Comparison of ENCODE assay signal across 11 cellular contexts in genomic region chr16:84548508-84548907, GRCh38. TPM values are rescaled to one million over a fixed set of nuclear protein-coding genes. Genes with fewer than 3 reads are reported as not detected.
A peak's percentile ranks its signal among the peaks of the same experiment; 100 is the strongest.
DNase-seq lines count a peak whose midpoint lies in the region; ATAC-seq and TF ChIP-seq lines count a peak whose summit lies in the region.
"Had no signal": no experiment of that assay in that cellular context is flagged by ENCODE, and none has a peak within 500 bp of the region (broad histone marks: within the 10 kb centered on the region; RNA-seq: fewer than 3 reads in every experiment).

No MANE protein-coding gene starts in this region.

- no peaks in the 10 kb centered on the region for H3K27me3 ChIP-seq in liver (ENCODE audit: control insufficient read depth in 4 of 4, insufficient read depth in 4 of 4, low read length in 3 of 4)
- H3K27me3 ChIP-seq in upper lobe of right lung = no peaks in the 10 kb centered on the region

- DNase-seq in stimulated activated CD4-positive, alpha-beta T cell treated with anti-CD3 and anti-CD28 coated beads, Interleukin-12 subunit alpha, Interleukin-12 subunit beta, amount 100 ng/mL, for 4 hours = peak; percentile 23
- DNase-seq in stimulated activated CD4-positive, alpha-beta T cell treated with anti-CD3 and anti-CD28 coated beads, Interleukin-2, amount 100 ng/mL, for 24 hours = no peak
- DNase-seq in activated T-cell treated with anti-CD3 and anti-CD28 coated beads, Interleukin-2, amount 50 U/mL, for 4 hours = no peak
- no peak for DNase-seq in upper lobe of right lung
- DNase-seq in kidney tubule cell (ENCODE audit: low spot score) = no peak
- DNase-seq in H4 (ENCODE audit: low spot score) = no peak
- no peak for DNase-seq in RWPE1 (ENCODE audit: low spot score)
- DNase-seq: Kasumi-1, NCI-H2107 had no signal

- H3K4me1 ChIP-seq in liver (ENCODE audit: control insufficient read depth in 4 of 4, insufficient read depth in 4 of 4, low read length in 3 of 4) = no peaks in the 10 kb centered on the region
- H3K4me1 ChIP-seq in upper lobe of right lung = no peaks in the 10 kb centered on the region

- H3K27me3 Mint-ChIP-seq in activated T-cell treated with anti-CD3 and anti-CD28 coated beads, Interleukin-2, amount 50 U/mL, for 4 hours (ENCODE audit: low read depth) = no peaks in the 10 kb centered on the region

- no peaks in the 10 kb centered on the region for H3K36me3 ChIP-seq in liver (ENCODE audit: control insufficient read depth in 4 of 4, insufficient read depth in 3 of 4, low read depth in 1 of 4, low read length in 3 of 4)
- no peaks in the 10 kb centered on the region for H3K36me3 ChIP-seq in upper lobe of right lung

- no peak for TF ChIP-seq RAD21 in liver (IDR thresholded peaks at IDR 0.05)

- H3K27ac ChIP-seq in liver (ENCODE audit: low read depth in 1 of 2, low read length in 2 of 2) (peak overlapping the region; percentile 17 to 46), upper lobe of right lung (peak overlapping the region; percentile 60), RWPE1 (no peak overlapping the region)

- intact Hi-C loops in upper lobe of right lung (cut with DNase I) = no loop called here

- peaks cover 63% of the 10 kb centered on the region for H3K4me1 Mint-ChIP-seq in activated T-cell treated with anti-CD3 and anti-CD28 coated beads, Interleukin-2, amount 50 U/mL, for 4 hours (ENCODE audit: low read depth)

- H3K9ac ChIP-seq in liver (ENCODE audit: low read depth in 1 of 2, low read length in 2 of 2) = no peak overlapping the region

- POLR2A ChIA-PET in RWPE1 (lab: Yijun Ruan, JAX; ENCODE audit: low non-redundant PET) = no interaction called here

- H3K4me3 ChIP-seq in liver (ENCODE audit: low read depth in 1 of 3, low read length in 3 of 3) (no peak overlapping the region), upper lobe of right lung (no peak overlapping the region)

- WGBS in liver = 79% methylated on average over 8 of the region's 8 CpGs

- ATAC-seq in activated T-cell treated with anti-CD3 and anti-CD28 coated beads, Interleukin-2, amount 50 U/mL, for 4 hours = peak; percentile 9 to 11
- no peak for ATAC-seq in upper lobe of right lung

- CTCF ChIA-PET in RWPE1 (lab: Yijun Ruan, JAX) = no interaction called here

- TF ChIP-seq CTCF in liver (IDR thresholded peaks at IDR 0.05; ENCODE audit: low read depth, low read length, missing input control) = no peak
- no peak for TF ChIP-seq CTCF in upper lobe of right lung (IDR thresholded peaks at IDR 0.05)
- TF ChIP-seq CTCF in RWPE1 (conservative IDR thresholded peaks at IDR 0.05; ENCODE audit: low read depth) = no peak

- no peaks in the 10 kb centered on the region for H3K36me3 Mint-ChIP-seq in activated T-cell treated with anti-CD3 and anti-CD28 coated beads, Interleukin-2, amount 50 U/mL, for 4 hours (ENCODE audit: insufficient read depth)
- H3K36me3 Mint-ChIP-seq: memory B cell had no signal

- no peaks in the 10 kb centered on the region for H3K9me3 Mint-ChIP-seq in activated T-cell treated with anti-CD3 and anti-CD28 coated beads, Interleukin-2, amount 50 U/mL, for 4 hours
- H3K9me3 Mint-ChIP-seq: memory B cell had no signal

- peak overlapping the region; percentile 84 for H3K4me3 Mint-ChIP-seq in activated T-cell treated with anti-CD3 and anti-CD28 coated beads, Interleukin-2, amount 50 U/mL, for 4 hours

- H3K9me3 ChIP-seq in liver (ENCODE audit: control insufficient read depth in 4 of 4, low read length in 3 of 4) (no peaks in the 10 kb centered on the region), upper lobe of right lung (no peaks in the 10 kb centered on the region)

TF ChIP-seq in liver, 16 proteins besides CTCF, POLR2A, EP300 and RAD21:
- TF ChIP-seq ATF3 (IDR thresholded peaks at IDR 0.05) = no peak
- TF ChIP-seq GABPA (IDR thresholded peaks at IDR 0.05 in 1 of 2, conservative IDR thresholded peaks at IDR 0.05 in 1 of 2) = no peak
- no peak for TF ChIP-seq RXRA (IDR thresholded peaks at IDR 0.05)
- no peak for TF ChIP-seq SP1 (IDR thresholded peaks at IDR 0.05)
- TF ChIP-seq NR2F2 (IDR thresholded peaks at IDR 0.05) = no peak
- TF ChIP-seq JUND (IDR thresholded peaks at IDR 0.05) = no peak
- TF ChIP-seq HNF4G (IDR thresholded peaks at IDR 0.05) = no peak
- TF ChIP-seq FOXA2 (IDR thresholded peaks at IDR 0.05) = no peak
- no peak for TF ChIP-seq MAX (IDR thresholded peaks at IDR 0.05)
- no peak for TF ChIP-seq FOXA1 (IDR thresholded peaks at IDR 0.05)
- TF ChIP-seq EGR1 (IDR thresholded peaks at IDR 0.05; ENCODE audit: low read depth in 2 of 2) = no peak
- no peak for TF ChIP-seq YY1 (IDR thresholded peaks at IDR 0.05)
- no peak for TF ChIP-seq REST (IDR thresholded peaks at IDR 0.05)
- TF ChIP-seq TAF1 (conservative IDR thresholded peaks at IDR 0.05) = no peak
- TF ChIP-seq HNF4A (conservative IDR thresholded peaks at IDR 0.05) = no peak
- no peak for TF ChIP-seq ZBTB33 (IDR thresholded peaks at IDR 0.05)
TF ChIP-seq in liver: peak in this region for 0.

RNA-seq across cellular contexts. Expression of gene MEAK7, which starts 44.0 kb away (rescaled TPM):
- 1 to 10 TPM; 2.2 to 2.7 (median 2.4) TPM for total RNA-seq in activated T-cell treated with anti-CD3 and anti-CD28 coated beads, Interleukin-2, amount 50 U/mL, for 4 hours
- 1 to 10 TPM; 2.8 to 4.0 TPM for total RNA-seq in liver
- polyA plus RNA-seq in liver = 1 to 10 TPM; 1.3 to 1.6 TPM
- total RNA-seq in upper lobe of right lung = 10.8 TPM
- total RNA-seq in H4 (2014; rRNA removed; shearing (Covaris generic)) = 5.3 and 5.5 TPM in 2 replicates
